ENCODE assay signal across 13 cellular contexts in genomic region chr10:117399341-117400196, GRCh38.
"Had no signal": no experiment of that assay in that cellular context is flagged by ENCODE, and none has a peak within 500 bp of the region (broad histone marks: within the 10 kb centered on the region; RNA-seq: fewer than 3 reads in every experiment).

No MANE protein-coding gene starts in this region.

- H3K4me1 ChIP-seq: gastroesophageal sphincter, left ventricle myocardium inferior had no signal

- H3K27ac ChIP-seq: coronary artery, epithelial cell of prostate, gastroesophageal sphincter, left ventricle myocardium inferior had no signal

- H3K36me3 ChIP-seq: gastroesophageal sphincter, left ventricle myocardium inferior had no signal

- H3K4me3 ChIP-seq: coronary artery, gastroesophageal sphincter, left ventricle myocardium inferior had no signal

- DNase-seq: activated CD4-positive, alpha-beta T cell treated with anti-CD3 and anti-CD28 coated beads for 48 hours; activated CD8-positive, alpha-beta memory T cell treated with anti-CD3 and anti-CD28 coated beads, Interleukin-2, amount 50 U/mL, for 48 hours; activated CD8-positive, alpha-beta T cell treated with anti-CD3 and anti-CD28 coated beads, Interleukin-2, amount 10 ng/mL, durations not matched to agents 7 days and 5 days; activated naive CD4-positive, alpha-beta T cell treated with anti-CD3 and anti-CD28 coated beads, Interleukin-2, amount 10 ng/mL, durations not matched to agents 7 days and 5 days; caudate nucleus; effector CD4-positive, alpha-beta T cell; left ventricle myocardium inferior; mesenchymal stem cell; stimulated activated CD4-positive, alpha-beta T cell treated with anti-CD3 and anti-CD28 coated beads, Interleukin-4, amount 100 ng/mL, for 1 hour; stimulated activated CD8-positive, alpha-beta memory T cell treated with anti-CD3 and anti-CD28 coated beads, Interleukin-4, amount 100 ng/mL, for 48 hours had no signal

- H3K9me3 ChIP-seq: gastroesophageal sphincter, left ventricle myocardium inferior had no signal
